1 cellular context compared by ENCODE assay signal in the genomic region with DNA sequence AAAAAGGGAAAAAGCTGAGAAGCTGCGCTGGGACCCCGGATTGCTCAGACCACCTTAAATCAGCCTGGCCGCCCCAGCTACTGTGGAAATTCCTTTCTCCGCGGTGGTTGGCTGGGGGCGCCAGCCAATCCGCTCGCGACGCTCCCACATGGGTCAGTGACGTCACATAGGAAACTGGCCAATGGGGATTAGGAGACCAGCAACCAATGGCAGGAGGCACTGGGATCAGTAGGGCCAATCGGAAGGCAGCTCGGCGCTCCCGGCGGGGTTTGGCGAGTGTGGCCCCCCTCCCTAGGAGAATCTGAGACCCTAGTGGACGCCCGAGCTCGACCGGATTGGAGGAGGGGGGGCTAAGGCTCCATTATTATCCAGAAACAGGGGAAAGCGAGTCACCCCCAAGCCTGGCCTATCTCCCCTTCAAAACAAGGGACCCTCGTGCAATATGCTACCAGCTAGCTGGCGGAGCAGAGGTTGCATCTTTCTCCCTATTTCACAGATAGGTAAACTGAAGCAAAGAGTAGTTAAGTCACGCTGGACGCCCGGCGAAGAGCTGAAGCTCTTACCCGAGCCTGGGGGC.
TF ChIP-seq lines count a peak whose summit lies in the region.

No MANE protein-coding gene starts in this region.

TF ChIP-seq in K562, 482 proteins besides CTCF, POLR2A, EP300 and RAD21 (continued from another document and continues in another):
- TF ChIP-seq, protein P1, sequence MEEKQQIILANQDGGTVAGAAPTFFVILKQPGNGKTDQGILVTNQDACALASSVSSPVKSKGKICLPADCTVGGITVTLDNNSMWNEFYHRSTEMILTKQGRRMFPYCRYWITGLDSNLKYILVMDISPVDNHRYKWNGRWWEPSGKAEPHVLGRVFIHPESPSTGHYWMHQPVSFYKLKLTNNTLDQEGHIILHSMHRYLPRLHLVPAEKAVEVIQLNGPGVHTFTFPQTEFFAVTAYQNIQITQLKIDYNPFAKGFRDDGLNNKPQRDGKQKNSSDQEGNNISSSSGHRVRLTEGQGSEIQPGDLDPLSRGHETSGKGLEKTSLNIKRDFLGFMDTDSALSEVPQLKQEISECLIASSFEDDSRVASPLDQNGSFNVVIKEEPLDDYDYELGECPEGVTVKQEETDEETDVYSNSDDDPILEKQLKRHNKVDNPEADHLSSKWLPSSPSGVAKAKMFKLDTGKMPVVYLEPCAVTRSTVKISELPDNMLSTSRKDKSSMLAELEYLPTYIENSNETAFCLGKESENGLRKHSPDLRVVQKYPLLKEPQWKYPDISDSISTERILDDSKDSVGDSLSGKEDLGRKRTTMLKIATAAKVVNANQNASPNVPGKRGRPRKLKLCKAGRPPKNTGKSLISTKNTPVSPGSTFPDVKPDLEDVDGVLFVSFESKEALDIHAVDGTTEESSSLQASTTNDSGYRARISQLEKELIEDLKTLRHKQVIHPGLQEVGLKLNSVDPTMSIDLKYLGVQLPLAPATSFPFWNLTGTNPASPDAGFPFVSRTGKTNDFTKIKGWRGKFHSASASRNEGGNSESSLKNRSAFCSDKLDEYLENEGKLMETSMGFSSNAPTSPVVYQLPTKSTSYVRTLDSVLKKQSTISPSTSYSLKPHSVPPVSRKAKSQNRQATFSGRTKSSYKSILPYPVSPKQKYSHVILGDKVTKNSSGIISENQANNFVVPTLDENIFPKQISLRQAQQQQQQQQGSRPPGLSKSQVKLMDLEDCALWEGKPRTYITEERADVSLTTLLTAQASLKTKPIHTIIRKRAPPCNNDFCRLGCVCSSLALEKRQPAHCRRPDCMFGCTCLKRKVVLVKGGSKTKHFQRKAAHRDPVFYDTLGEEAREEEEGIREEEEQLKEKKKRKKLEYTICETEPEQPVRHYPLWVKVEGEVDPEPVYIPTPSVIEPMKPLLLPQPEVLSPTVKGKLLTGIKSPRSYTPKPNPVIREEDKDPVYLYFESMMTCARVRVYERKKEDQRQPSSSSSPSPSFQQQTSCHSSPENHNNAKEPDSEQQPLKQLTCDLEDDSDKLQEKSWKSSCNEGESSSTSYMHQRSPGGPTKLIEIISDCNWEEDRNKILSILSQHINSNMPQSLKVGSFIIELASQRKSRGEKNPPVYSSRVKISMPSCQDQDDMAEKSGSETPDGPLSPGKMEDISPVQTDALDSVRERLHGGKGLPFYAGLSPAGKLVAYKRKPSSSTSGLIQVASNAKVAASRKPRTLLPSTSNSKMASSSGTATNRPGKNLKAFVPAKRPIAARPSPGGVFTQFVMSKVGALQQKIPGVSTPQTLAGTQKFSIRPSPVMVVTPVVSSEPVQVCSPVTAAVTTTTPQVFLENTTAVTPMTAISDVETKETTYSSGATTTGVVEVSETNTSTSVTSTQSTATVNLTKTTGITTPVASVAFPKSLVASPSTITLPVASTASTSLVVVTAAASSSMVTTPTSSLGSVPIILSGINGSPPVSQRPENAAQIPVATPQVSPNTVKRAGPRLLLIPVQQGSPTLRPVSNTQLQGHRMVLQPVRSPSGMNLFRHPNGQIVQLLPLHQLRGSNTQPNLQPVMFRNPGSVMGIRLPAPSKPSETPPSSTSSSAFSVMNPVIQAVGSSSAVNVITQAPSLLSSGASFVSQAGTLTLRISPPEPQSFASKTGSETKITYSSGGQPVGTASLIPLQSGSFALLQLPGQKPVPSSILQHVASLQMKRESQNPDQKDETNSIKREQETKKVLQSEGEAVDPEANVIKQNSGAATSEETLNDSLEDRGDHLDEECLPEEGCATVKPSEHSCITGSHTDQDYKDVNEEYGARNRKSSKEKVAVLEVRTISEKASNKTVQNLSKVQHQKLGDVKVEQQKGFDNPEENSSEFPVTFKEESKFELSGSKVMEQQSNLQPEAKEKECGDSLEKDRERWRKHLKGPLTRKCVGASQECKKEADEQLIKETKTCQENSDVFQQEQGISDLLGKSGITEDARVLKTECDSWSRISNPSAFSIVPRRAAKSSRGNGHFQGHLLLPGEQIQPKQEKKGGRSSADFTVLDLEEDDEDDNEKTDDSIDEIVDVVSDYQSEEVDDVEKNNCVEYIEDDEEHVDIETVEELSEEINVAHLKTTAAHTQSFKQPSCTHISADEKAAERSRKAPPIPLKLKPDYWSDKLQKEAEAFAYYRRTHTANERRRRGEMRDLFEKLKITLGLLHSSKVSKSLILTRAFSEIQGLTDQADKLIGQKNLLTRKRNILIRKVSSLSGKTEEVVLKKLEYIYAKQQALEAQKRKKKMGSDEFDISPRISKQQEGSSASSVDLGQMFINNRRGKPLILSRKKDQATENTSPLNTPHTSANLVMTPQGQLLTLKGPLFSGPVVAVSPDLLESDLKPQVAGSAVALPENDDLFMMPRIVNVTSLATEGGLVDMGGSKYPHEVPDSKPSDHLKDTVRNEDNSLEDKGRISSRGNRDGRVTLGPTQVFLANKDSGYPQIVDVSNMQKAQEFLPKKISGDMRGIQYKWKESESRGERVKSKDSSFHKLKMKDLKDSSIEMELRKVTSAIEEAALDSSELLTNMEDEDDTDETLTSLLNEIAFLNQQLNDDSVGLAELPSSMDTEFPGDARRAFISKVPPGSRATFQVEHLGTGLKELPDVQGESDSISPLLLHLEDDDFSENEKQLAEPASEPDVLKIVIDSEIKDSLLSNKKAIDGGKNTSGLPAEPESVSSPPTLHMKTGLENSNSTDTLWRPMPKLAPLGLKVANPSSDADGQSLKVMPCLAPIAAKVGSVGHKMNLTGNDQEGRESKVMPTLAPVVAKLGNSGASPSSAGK (IDR thresholded peaks at IDR 0.05): peak; percentile 69; the same call in 1 of the 2 replicates
- TF ChIP-seq CBX1 (IDR thresholded peaks at IDR 0.05; ENCODE audit: low read depth): peak; percentile 97
- TF ChIP-seq ZNF584 (CRISPR knock-in tag; IDR thresholded peaks at IDR 0.05; ENCODE audit: low read depth): 0 out of 2 replicates have a peak, but pooled peaks have one; percentile 28
- TF ChIP-seq RBM14 (IDR thresholded peaks at IDR 0.05; ENCODE audit: borderline replicate concordance, insufficient read depth, low read depth, low read length): no peak
- TF ChIP-seq NBN (IDR thresholded peaks at IDR 0.05; ENCODE audit: low read depth): peak; percentile 95
- TF ChIP-seq, protein P2, sequence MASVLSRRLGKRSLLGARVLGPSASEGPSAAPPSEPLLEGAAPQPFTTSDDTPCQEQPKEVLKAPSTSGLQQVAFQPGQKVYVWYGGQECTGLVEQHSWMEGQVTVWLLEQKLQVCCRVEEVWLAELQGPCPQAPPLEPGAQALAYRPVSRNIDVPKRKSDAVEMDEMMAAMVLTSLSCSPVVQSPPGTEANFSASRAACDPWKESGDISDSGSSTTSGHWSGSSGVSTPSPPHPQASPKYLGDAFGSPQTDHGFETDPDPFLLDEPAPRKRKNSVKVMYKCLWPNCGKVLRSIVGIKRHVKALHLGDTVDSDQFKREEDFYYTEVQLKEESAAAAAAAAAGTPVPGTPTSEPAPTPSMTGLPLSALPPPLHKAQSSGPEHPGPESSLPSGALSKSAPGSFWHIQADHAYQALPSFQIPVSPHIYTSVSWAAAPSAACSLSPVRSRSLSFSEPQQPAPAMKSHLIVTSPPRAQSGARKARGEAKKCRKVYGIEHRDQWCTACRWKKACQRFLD (CRISPR knock-in tag; IDR thresholded peaks at IDR 0.05): peak; percentile 90
- 0 out of 2 replicates have a peak, but pooled peaks have one; percentile 9 for TF ChIP-seq ZNF431 (CRISPR knock-in tag; IDR thresholded peaks at IDR 0.05)
- TF ChIP-seq HDAC1 (IDR thresholded peaks at IDR 0.05): peak in 1 of 2 experiments; percentile 70; a peak in 3 of 4 replicates
- TF ChIP-seq, protein P3, sequence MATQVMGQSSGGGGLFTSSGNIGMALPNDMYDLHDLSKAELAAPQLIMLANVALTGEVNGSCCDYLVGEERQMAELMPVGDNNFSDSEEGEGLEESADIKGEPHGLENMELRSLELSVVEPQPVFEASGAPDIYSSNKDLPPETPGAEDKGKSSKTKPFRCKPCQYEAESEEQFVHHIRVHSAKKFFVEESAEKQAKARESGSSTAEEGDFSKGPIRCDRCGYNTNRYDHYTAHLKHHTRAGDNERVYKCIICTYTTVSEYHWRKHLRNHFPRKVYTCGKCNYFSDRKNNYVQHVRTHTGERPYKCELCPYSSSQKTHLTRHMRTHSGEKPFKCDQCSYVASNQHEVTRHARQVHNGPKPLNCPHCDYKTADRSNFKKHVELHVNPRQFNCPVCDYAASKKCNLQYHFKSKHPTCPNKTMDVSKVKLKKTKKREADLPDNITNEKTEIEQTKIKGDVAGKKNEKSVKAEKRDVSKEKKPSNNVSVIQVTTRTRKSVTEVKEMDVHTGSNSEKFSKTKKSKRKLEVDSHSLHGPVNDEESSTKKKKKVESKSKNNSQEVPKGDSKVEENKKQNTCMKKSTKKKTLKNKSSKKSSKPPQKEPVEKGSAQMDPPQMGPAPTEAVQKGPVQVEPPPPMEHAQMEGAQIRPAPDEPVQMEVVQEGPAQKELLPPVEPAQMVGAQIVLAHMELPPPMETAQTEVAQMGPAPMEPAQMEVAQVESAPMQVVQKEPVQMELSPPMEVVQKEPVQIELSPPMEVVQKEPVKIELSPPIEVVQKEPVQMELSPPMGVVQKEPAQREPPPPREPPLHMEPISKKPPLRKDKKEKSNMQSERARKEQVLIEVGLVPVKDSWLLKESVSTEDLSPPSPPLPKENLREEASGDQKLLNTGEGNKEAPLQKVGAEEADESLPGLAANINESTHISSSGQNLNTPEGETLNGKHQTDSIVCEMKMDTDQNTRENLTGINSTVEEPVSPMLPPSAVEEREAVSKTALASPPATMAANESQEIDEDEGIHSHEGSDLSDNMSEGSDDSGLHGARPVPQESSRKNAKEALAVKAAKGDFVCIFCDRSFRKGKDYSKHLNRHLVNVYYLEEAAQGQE (CRISPR knock-in tag; IDR thresholded peaks at IDR 0.05; ENCODE audit: low read depth): no peak
- peak; percentile 42; the same call in 1 of the 2 replicates for TF ChIP-seq PHF8 (IDR thresholded peaks at IDR 0.05; ENCODE audit: borderline replicate concordance, low read length)
- TF ChIP-seq ZNF766 (CRISPR knock-in tag; conservative IDR thresholded peaks at IDR 0.05): peak; percentile 8; the same call in 1 of the 2 replicates
- TF ChIP-seq CSDE1 (IDR thresholded peaks at IDR 0.05): no peak
- TF ChIP-seq BRD9 (IDR thresholded peaks at IDR 0.05; ENCODE audit: low read depth, partially characterized antibody): peak; percentile 34
- TF ChIP-seq CBX3 (IDR thresholded peaks at IDR 0.05; ENCODE audit: borderline replicate concordance in 1 of 2, low read length in 2 of 2): peak in 1 of 2 experiments; percentile 78; a peak in 2 of 3 replicates
- peak in 1 of 2 experiments; percentile 85; a peak in 1 of 4 replicates for TF ChIP-seq KDM4B (IDR thresholded peaks at IDR 0.05; ENCODE audit: borderline replicate concordance in 2 of 2, low read depth in 1 of 2)
- TF ChIP-seq, protein P4, sequence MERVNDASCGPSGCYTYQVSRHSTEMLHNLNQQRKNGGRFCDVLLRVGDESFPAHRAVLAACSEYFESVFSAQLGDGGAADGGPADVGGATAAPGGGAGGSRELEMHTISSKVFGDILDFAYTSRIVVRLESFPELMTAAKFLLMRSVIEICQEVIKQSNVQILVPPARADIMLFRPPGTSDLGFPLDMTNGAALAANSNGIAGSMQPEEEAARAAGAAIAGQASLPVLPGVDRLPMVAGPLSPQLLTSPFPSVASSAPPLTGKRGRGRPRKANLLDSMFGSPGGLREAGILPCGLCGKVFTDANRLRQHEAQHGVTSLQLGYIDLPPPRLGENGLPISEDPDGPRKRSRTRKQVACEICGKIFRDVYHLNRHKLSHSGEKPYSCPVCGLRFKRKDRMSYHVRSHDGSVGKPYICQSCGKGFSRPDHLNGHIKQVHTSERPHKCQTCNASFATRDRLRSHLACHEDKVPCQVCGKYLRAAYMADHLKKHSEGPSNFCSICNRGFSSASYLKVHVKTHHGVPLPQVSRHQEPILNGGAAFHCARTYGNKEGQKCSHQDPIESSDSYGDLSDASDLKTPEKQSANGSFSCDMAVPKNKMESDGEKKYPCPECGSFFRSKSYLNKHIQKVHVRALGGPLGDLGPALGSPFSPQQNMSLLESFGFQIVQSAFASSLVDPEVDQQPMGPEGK (CRISPR knock-in tag; IDR thresholded peaks at IDR 0.05; ENCODE audit: borderline replicate concordance): no peak
- peak in 1 of 3 experiments; percentile 64 for TF ChIP-seq YY1 (IDR thresholded peaks at IDR 0.05; ENCODE audit: borderline replicate concordance in 1 of 3, control insufficient read depth in 1 of 3, extremely low read depth in 1 of 3, insufficient read depth in 3 of 3, insufficient read length in 1 of 3, insufficient replicate concordance in 2 of 3, low read depth in 1 of 3, low read length in 2 of 3)
- peak; percentile 83 for TF ChIP-seq RFX5 (IDR thresholded peaks at IDR 0.05; ENCODE audit: low read depth, low read length)
- peak; percentile 76; the same call in 1 of the 2 replicates for TF ChIP-seq BACH1 (tag; IDR thresholded peaks at IDR 0.05)
- TF ChIP-seq CCNT2 (IDR thresholded peaks at IDR 0.05; ENCODE audit: borderline replicate concordance, extremely low read depth, insufficient read length, low read depth, low read length): peak; percentile 48
- peak; percentile 12; the same call in 1 of the 2 replicates for TF ChIP-seq MYC (IDR thresholded peaks at IDR 0.05; ENCODE audit: low read depth, low read length)
- TF ChIP-seq MYC (CRISPR knock-in tag; IDR thresholded peaks at IDR 0.05; ENCODE audit: borderline replicate concordance, low read depth): no peak
- TF ChIP-seq MAFF (IDR thresholded peaks at IDR 0.05; ENCODE audit: low read length): 0 out of 2 replicates have a peak, but pooled peaks have one; percentile 5
- peak; percentile 99 for TF ChIP-seq HDAC2 (IDR thresholded peaks at IDR 0.05)
- peak; percentile 100 for TF ChIP-seq ADNP (tag; IDR thresholded peaks at IDR 0.05)
- TF ChIP-seq, protein P5, sequence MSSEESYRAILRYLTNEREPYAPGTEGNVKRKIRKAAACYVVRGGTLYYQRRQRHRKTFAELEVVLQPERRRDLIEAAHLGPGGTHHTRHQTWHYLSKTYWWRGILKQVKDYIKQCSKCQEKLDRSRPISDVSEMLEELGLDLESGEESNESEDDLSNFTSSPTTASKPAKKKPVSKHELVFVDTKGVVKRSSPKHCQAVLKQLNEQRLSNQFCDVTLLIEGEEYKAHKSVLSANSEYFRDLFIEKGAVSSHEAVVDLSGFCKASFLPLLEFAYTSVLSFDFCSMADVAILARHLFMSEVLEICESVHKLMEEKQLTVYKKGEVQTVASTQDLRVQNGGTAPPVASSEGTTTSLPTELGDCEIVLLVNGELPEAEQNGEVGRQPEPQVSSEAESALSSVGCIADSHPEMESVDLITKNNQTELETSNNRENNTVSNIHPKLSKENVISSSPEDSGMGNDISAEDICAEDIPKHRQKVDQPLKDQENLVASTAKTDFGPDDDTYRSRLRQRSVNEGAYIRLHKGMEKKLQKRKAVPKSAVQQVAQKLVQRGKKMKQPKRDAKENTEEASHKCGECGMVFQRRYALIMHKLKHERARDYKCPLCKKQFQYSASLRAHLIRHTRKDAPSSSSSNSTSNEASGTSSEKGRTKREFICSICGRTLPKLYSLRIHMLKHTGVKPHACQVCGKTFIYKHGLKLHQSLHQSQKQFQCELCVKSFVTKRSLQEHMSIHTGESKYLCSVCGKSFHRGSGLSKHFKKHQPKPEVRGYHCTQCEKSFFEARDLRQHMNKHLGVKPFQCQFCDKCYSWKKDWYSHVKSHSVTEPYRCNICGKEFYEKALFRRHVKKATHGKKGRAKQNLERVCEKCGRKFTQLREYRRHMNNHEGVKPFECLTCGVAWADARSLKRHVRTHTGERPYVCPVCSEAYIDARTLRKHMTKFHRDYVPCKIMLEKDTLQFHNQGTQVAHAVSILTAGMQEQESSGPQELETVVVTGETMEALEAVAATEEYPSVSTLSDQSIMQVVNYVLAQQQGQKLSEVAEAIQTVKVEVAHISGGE (CRISPR knock-in tag; IDR thresholded peaks at IDR 0.05): peak in 1 of 3 experiments; percentile 4; a peak in 1 of 6 replicates
- peak; percentile 29; the same call in 1 of the 2 replicates for TF ChIP-seq L3MBTL2 (IDR thresholded peaks at IDR 0.05)
- TF ChIP-seq PTRF (tag; IDR thresholded peaks at IDR 0.05): 0 out of 2 replicates have a peak, but pooled peaks have one; percentile 27
- peak; percentile 83 for TF ChIP-seq CREB1 (IDR thresholded peaks at IDR 0.05)
- peak; percentile 92 for TF ChIP-seq CREB1 (CRISPR knock-in tag; IDR thresholded peaks at IDR 0.05)
